2 cellular contexts compared by ENCODE assay signal in the genomic region with DNA sequence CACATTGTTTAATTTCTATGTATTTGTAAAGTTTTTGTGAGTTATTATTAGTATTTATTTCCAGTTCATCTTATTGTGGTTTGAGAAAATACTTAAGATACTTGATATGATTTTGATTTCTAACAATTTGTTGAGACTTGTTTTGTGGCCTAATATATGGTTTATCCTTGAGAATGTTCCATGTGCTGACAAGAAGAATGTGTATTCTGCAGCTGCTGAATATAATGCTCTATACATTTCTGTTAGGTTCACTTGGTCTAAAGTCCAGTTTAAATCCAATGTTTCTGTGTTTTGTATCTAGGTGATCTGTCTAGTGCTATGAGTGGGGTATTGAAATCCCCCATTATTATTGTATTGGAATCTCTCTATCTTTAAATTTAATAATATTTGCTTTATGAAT.
TF ChIP-seq lines count a peak whose summit lies in the region.

No MANE protein-coding gene starts in this region.

TF ChIP-seq in HepG2, 621 proteins besides CTCF, POLR2A, EP300 and RAD21:
- 0 out of 2 replicates have a peak, but pooled peaks have one; percentile 17 for TF ChIP-seq NCOR1 (IDR thresholded peaks at IDR 0.05; ENCODE audit: borderline replicate concordance, low read length)
- TF ChIP-seq ZNF7 (CRISPR knock-in tag; IDR thresholded peaks at IDR 0.05), result peak; percentile 90; the same call in 1 of the 2 replicates
- TF ChIP-seq, protein P1, sequence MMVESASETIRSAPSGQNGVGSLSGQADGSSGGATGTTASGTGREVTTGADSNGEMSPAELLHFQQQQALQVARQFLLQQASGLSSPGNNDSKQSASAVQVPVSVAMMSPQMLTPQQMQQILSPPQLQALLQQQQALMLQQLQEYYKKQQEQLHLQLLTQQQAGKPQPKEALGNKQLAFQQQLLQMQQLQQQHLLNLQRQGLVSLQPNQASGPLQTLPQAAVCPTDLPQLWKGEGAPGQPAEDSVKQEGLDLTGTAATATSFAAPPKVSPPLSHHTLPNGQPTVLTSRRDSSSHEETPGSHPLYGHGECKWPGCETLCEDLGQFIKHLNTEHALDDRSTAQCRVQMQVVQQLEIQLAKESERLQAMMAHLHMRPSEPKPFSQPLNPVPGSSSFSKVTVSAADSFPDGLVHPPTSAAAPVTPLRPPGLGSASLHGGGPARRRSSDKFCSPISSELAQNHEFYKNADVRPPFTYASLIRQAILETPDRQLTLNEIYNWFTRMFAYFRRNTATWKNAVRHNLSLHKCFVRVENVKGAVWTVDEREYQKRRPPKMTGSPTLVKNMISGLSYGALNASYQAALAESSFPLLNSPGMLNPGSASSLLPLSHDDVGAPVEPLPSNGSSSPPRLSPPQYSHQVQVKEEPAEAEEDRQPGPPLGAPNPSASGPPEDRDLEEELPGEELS (CRISPR knock-in tag; IDR thresholded peaks at IDR 0.05), result no peak

TF ChIP-seq in H1, 55 proteins besides CTCF, POLR2A, EP300 and RAD21:
- TF ChIP-seq CHD1 (IDR thresholded peaks at IDR 0.05; ENCODE audit: low read depth, low read length) (no peak), RFX5 (IDR thresholded peaks at IDR 0.05; ENCODE audit: borderline replicate concordance, low read depth, low read length) (no peak), YY1 (IDR thresholded peaks at IDR 0.05; ENCODE audit: low read depth, low read length) (no peak), NRF1 (IDR thresholded peaks at IDR 0.05; ENCODE audit: low read depth, low read length) (no peak), BACH1 (IDR thresholded peaks at IDR 0.05; ENCODE audit: low read length) (no peak), EGR1 (IDR thresholded peaks at IDR 0.05; ENCODE audit: borderline replicate concordance, low read depth, low read length) (no peak)
- TF ChIP-seq, protein P2, sequence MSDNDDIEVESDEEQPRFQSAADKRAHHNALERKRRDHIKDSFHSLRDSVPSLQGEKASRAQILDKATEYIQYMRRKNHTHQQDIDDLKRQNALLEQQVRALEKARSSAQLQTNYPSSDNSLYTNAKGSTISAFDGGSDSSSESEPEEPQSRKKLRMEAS (IDR thresholded peaks at IDR 0.05), result no peak
